In genomic region chr7:157138424-157139141, GRCh38 we compare ENCODE assay signal across 8 cellular contexts.
DNase-seq lines count a peak whose midpoint lies in the region; ATAC-seq lines count a peak whose summit lies in the region.

Gene UBE3C (plus strand): TSS chr7:157138926. CDS start chr7:157139273, 347 bp downstream.

- DNase-seq in AG08395 (ENCODE audit: low spot score): peak; percentile 94
- DNase-seq in NCI-H345 treated with DMSO at 0.1 percent for 48 hours (lab: John Stamatoyannopoulos, UW; ENCODE audit: unreplicated experiment): peak; percentile 84
- peak; percentile 83 to 89 (median 86) for DNase-seq in activated CD4-positive, CD25-positive, alpha-beta regulatory T cell (lab: John Stamatoyannopoulos, UW)
- DNase-seq in caudate nucleus (lab: John Stamatoyannopoulos, UW): peak in 60 of 61 donors; percentile 7 to 92 (median 79)
- peak; percentile 93 for DNase-seq in iris pigment epithelial cell (ENCODE audit: low read depth)
- DNase-seq in stimulated activated CD4-positive, alpha-beta T cell treated with anti-CD3 and anti-CD28 coated beads, Interleukin-12 subunit alpha, Interleukin-12 subunit beta, amount 100 ng/mL, for 24 hours (ENCODE audit: low read depth in 2 of 2): peak; percentile 83 to 84

- ATAC-seq in GM19023 (IDR thresholded peaks at IDR 0.05; ENCODE audit: unreplicated experiment): peak; percentile 87
- peak; percentile 79 for ATAC-seq in HG03196 (IDR thresholded peaks at IDR 0.05; ENCODE audit: unreplicated experiment)

- peak within 1 kb of the TSS; percentile 87 for H3K27ac ChIP-seq in caudate nucleus (ENCODE audit: low read depth, low read length)

Comparison
In these comparisons a context has a peak if more than half of its experiments do, and no peak if none do; other contexts are left out.
1. Peak in every context shown above with its lines: DNase-seq, ATAC-seq and H3K27ac ChIP-seq.